In the genomic region with DNA sequence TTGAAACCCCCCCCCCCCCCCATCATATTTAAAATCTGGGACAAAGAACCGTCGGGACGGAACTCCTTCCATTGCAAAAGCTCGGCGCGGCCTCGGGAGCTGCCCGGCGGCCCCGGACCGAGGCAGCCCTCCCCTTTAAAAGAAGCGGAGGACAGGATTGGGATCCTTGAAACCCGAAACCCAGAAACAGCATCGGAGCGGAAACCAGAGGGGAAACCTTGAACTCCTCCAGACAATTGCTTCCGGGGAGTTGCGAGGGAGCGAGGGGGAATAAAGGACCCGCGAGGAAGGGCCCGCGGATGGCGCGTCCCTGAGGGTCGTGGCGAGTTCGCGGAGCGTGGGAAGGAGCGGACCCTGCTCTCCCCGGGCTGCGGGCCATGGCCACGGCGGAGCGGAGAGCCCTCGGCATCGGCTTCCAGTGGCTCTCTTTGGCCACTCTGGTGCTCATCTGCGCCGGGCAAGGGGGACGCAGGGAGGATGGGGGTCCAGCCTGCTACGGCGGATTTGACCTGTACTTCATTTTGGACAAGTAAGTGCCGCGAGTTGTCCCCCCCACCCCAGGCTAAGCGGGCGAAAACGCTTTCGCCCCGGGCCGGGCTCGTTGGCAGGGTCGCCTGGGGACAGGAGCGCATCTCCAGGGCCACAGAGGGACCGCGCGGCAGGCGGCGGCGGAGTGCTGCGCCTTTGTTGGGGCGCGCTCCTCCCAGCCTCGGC, we compare ENCODE assay signal across 1 cellular context.
A peak's percentile ranks its signal among the peaks of the same experiment; 100 is the strongest.
TF ChIP-seq lines count a peak whose summit lies in the region.

A gene (plus strand): TSS at position 57 of the 714 bp plus-strand sequence. CDS start 321 bp downstream, at position 378.

TF ChIP-seq in WTC11, 78 proteins besides CTCF, POLR2A, EP300 and RAD21 (continued from another document):
- TF ChIP-seq, protein P1, sequence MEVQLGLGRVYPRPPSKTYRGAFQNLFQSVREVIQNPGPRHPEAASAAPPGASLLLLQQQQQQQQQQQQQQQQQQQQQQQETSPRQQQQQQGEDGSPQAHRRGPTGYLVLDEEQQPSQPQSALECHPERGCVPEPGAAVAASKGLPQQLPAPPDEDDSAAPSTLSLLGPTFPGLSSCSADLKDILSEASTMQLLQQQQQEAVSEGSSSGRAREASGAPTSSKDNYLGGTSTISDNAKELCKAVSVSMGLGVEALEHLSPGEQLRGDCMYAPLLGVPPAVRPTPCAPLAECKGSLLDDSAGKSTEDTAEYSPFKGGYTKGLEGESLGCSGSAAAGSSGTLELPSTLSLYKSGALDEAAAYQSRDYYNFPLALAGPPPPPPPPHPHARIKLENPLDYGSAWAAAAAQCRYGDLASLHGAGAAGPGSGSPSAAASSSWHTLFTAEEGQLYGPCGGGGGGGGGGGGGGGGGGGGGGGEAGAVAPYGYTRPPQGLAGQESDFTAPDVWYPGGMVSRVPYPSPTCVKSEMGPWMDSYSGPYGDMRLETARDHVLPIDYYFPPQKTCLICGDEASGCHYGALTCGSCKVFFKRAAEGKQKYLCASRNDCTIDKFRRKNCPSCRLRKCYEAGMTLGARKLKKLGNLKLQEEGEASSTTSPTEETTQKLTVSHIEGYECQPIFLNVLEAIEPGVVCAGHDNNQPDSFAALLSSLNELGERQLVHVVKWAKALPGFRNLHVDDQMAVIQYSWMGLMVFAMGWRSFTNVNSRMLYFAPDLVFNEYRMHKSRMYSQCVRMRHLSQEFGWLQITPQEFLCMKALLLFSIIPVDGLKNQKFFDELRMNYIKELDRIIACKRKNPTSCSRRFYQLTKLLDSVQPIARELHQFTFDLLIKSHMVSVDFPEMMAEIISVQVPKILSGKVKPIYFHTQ (CRISPR knock-in tag; IDR thresholded peaks at IDR 0.05), result no peak
- TF ChIP-seq KAT7 (CRISPR knock-in tag; IDR thresholded peaks at IDR 0.05; ENCODE audit: borderline replicate concordance), result 0 out of 2 replicates have a peak, but pooled peaks have one; percentile 25
- TF ChIP-seq MYBL2 (CRISPR knock-in tag; IDR thresholded peaks at IDR 0.05), result no peak
- TF ChIP-seq ZNF121 (CRISPR knock-in tag; IDR thresholded peaks at IDR 0.05), result no peak
- TF ChIP-seq, protein P2, sequence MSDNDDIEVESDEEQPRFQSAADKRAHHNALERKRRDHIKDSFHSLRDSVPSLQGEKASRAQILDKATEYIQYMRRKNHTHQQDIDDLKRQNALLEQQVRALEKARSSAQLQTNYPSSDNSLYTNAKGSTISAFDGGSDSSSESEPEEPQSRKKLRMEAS (CRISPR knock-in tag; IDR thresholded peaks at IDR 0.05), result 0 out of 2 replicates have a peak, but pooled peaks have one; percentile 17
- no peak for TF ChIP-seq RORB (CRISPR knock-in tag; IDR thresholded peaks at IDR 0.05)
- TF ChIP-seq FOXK1 (CRISPR knock-in tag; IDR thresholded peaks at IDR 0.05), result peak; percentile 20; the same call in 1 of the 2 replicates
- TF ChIP-seq NR2C2 (CRISPR knock-in tag; IDR thresholded peaks at IDR 0.05), result peak; percentile 80
- TF ChIP-seq, protein P3, sequence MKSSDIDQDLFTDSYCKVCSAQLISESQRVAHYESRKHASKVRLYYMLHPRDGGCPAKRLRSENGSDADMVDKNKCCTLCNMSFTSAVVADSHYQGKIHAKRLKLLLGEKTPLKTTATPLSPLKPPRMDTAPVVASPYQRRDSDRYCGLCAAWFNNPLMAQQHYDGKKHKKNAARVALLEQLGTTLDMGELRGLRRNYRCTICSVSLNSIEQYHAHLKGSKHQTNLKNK (CRISPR knock-in tag; IDR thresholded peaks at IDR 0.05), result no peak
- TF ChIP-seq, protein P4, sequence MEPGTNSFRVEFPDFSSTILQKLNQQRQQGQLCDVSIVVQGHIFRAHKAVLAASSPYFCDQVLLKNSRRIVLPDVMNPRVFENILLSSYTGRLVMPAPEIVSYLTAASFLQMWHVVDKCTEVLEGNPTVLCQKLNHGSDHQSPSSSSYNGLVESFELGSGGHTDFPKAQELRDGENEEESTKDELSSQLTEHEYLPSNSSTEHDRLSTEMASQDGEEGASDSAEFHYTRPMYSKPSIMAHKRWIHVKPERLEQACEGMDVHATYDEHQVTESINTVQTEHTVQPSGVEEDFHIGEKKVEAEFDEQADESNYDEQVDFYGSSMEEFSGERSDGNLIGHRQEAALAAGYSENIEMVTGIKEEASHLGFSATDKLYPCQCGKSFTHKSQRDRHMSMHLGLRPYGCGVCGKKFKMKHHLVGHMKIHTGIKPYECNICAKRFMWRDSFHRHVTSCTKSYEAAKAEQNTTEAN (CRISPR knock-in tag; IDR thresholded peaks at IDR 0.05), result no peak; the same call in 1 of the 2 replicates
- TF ChIP-seq, protein P5, sequence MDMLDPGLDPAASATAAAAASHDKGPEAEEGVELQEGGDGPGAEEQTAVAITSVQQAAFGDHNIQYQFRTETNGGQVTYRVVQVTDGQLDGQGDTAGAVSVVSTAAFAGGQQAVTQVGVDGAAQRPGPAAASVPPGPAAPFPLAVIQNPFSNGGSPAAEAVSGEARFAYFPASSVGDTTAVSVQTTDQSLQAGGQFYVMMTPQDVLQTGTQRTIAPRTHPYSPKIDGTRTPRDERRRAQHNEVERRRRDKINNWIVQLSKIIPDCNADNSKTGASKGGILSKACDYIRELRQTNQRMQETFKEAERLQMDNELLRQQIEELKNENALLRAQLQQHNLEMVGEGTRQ (CRISPR knock-in tag; IDR thresholded peaks at IDR 0.05), result no peak; the same call in 1 of the 2 replicates
- no peak for TF ChIP-seq JUN (CRISPR knock-in tag; IDR thresholded peaks at IDR 0.05)
- no peak for TF ChIP-seq MXD4 (CRISPR knock-in tag; IDR thresholded peaks at IDR 0.05; ENCODE audit: borderline replicate concordance)
- no peak for TF ChIP-seq ELF4 (CRISPR knock-in tag; IDR thresholded peaks at IDR 0.05; ENCODE audit: low read depth)
- TF ChIP-seq, protein P6, sequence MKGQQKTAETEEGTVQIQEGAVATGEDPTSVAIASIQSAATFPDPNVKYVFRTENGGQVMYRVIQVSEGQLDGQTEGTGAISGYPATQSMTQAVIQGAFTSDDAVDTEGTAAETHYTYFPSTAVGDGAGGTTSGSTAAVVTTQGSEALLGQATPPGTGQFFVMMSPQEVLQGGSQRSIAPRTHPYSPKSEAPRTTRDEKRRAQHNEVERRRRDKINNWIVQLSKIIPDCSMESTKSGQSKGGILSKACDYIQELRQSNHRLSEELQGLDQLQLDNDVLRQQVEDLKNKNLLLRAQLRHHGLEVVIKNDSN (CRISPR knock-in tag; IDR thresholded peaks at IDR 0.05), result no peak
- TF ChIP-seq, protein P7, sequence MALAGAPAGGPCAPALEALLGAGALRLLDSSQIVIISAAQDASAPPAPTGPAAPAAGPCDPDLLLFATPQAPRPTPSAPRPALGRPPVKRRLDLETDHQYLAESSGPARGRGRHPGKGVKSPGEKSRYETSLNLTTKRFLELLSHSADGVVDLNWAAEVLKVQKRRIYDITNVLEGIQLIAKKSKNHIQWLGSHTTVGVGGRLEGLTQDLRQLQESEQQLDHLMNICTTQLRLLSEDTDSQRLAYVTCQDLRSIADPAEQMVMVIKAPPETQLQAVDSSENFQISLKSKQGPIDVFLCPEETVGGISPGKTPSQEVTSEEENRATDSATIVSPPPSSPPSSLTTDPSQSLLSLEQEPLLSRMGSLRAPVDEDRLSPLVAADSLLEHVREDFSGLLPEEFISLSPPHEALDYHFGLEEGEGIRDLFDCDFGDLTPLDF (CRISPR knock-in tag; IDR thresholded peaks at IDR 0.05), result no peak
- TF ChIP-seq, protein P8, sequence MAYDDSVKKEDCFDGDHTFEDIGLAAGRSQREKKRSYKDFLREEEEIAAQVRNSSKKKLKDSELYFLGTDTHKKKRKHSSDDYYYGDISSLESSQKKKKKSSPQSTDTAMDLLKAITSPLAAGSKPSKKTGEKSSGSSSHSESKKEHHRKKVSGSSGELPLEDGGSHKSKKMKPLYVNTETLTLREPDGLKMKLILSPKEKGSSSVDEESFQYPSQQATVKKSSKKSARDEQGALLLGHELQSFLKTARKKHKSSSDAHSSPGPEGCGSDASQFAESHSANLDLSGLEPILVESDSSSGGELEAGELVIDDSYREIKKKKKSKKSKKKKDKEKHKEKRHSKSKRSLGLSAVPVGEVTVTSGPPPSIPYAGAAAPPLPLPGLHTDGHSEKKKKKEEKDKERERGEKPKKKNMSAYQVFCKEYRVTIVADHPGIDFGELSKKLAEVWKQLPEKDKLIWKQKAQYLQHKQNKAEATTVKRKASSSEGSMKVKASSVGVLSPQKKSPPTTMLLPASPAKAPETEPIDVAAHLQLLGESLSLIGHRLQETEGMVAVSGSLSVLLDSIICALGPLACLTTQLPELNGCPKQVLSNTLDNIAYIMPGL (CRISPR knock-in tag; IDR thresholded peaks at IDR 0.05), result peak; percentile 87
- TF ChIP-seq CREB1 (CRISPR knock-in tag; IDR thresholded peaks at IDR 0.05), result no peak
- TF ChIP-seq ZNF219 (CRISPR knock-in tag; IDR thresholded peaks at IDR 0.05; ENCODE audit: borderline replicate concordance), result 0 out of 2 replicates have a peak, but pooled peaks have one; percentile 23
- TF ChIP-seq TCF7 (CRISPR knock-in tag; IDR thresholded peaks at IDR 0.05; ENCODE audit: low read depth), result no peak
- no peak for TF ChIP-seq ZBTB21 (CRISPR knock-in tag; IDR thresholded peaks at IDR 0.05; ENCODE audit: borderline replicate concordance)
